ENCODE assay signal across 13 cellular contexts in the genomic region with DNA sequence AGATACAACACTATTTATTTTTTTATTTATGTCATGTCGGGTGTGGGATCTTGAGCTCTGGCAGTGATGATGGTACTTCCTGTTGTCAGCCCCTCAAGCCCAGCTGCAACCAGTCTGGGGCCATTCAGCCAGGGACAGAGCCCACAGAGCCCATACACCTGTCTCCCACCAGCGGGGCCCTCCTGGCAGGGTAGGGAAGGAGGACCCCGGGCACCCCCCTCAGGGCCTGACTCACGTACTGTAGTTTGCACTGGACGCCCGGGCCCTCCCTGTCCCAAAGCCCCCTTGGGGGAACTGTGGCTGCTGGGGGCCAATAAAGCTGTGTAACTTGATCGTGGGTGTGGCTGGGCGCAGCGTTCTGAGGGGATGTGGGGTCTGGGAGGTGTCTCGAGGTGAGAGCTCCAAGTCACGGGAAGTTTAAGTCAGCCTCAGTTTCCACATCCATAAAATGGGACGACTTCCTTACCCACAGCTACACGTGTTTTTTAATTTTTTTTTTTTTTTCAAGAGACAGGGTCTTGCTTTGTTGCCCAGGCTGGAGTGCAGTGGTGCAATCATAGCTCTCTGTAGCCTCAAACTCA. TPM values are rescaled to one million over a fixed set of nuclear protein-coding genes. Genes with fewer than 3 reads are reported as not detected.
DNase-seq lines count a peak whose midpoint lies in the region; ATAC-seq and TF ChIP-seq lines count a peak whose summit lies in the region.
"Had no signal": no experiment of that assay in that cellular context is flagged by ENCODE, and none has a peak within 500 bp of the region (broad histone marks: within the 10 kb centered on the region; RNA-seq: fewer than 3 reads in every experiment).

No MANE protein-coding gene starts in this region.

- peak overlapping the region; percentile 70 for H3K4me3 Mint-ChIP-seq in activated CD4-positive, alpha-beta T cell treated with anti-CD3 and anti-CD28 coated beads, Interleukin-2, amount 10 ng/mL, durations not matched to agents 7 days and 5 days
- H3K4me3 Mint-ChIP-seq in activated naive CD8-positive, alpha-beta T cell treated with anti-CD3 and anti-CD28 coated beads, Interleukin-2, amount 10 ng/mL, durations not matched to agents 7 days and 5 days: peak overlapping the region; percentile 69

- H3K9me3 ChIP-seq in KOPT-K1 (ENCODE audit: insufficient read depth, low read length, poor library complexity, severe bottlenecking) (no peaks in the 10 kb centered on the region), esophagus muscularis mucosa (no peaks in the 10 kb centered on the region)
- H3K9me3 ChIP-seq: lower lobe of right lung had no signal

- TF ChIP-seq POLR2A in esophagus muscularis mucosa (IDR thresholded peaks at IDR 0.05; ENCODE audit: low read depth): no peak

- CTCF ChIA-PET in activated CD4-positive, alpha-beta T cell treated with anti-CD3 and anti-CD28 coated beads, Interleukin-2, amount 10 ng/mL, durations not matched to agents 7 days and 5 days (lab: Charles Lee): interaction anchor here (0.6 to 3.2 kb wide), 20 partner anchors 8 to 164 kb away, joined by 3 to 14 read pairs (median 4); partner anchors contain the start of genes DNM2 and KRI1

- H3K27me3 ChIP-seq in esophagus muscularis mucosa: no peaks in the 10 kb centered on the region
- H3K27me3 ChIP-seq: hepatocyte had no signal

- peak overlapping the region; percentile 96 for H3K27ac Mint-ChIP-seq in activated CD4-positive, alpha-beta T cell treated with anti-CD3 and anti-CD28 coated beads, Interleukin-2, amount 10 ng/mL, durations not matched to agents 7 days and 5 days
- H3K27ac Mint-ChIP-seq in activated naive CD8-positive, alpha-beta T cell treated with anti-CD3 and anti-CD28 coated beads, Interleukin-2, amount 10 ng/mL, durations not matched to agents 7 days and 5 days: peak overlapping the region; percentile 92

- POLR2A ChIA-PET in activated CD4-positive, alpha-beta T cell treated with anti-CD3 and anti-CD28 coated beads, Interleukin-2, amount 10 ng/mL, durations not matched to agents 7 days and 5 days (lab: Charles Lee): no interaction called here
- POLR2A ChIA-PET in activated naive CD8-positive, alpha-beta T cell treated with anti-CD3 and anti-CD28 coated beads, Interleukin-2, amount 10 ng/mL, durations not matched to agents 7 days and 5 days (lab: Charles Lee): interaction anchor here (0.5 to 7.7 kb wide), 15 partner anchors 8 to 148 kb away, joined by 3 to 224 read pairs (median 4); partner anchors contain the start of genes ATG4D, CDKN2D, KRI1 and QTRT1

- H3K4me1 ChIP-seq in esophagus muscularis mucosa: peaks cover 0 to 4% (median 0%) of the 10 kb centered on the region in 4 donors

- H3K36me3 Mint-ChIP-seq in activated CD4-positive, alpha-beta T cell treated with anti-CD3 and anti-CD28 coated beads, Interleukin-2, amount 10 ng/mL, durations not matched to agents 7 days and 5 days (ENCODE audit: low read depth): peaks cover 72% of the 10 kb centered on the region
- H3K36me3 Mint-ChIP-seq in activated naive CD8-positive, alpha-beta T cell treated with anti-CD3 and anti-CD28 coated beads, Interleukin-2, amount 10 ng/mL, durations not matched to agents 7 days and 5 days: peaks cover 49% of the 10 kb centered on the region

- no peak for DNase-seq in activated CD4-positive, alpha-beta T cell treated with anti-CD3 and anti-CD28 coated beads, Interleukin-2, amount 10 ng/mL, durations not matched to agents 7 days and 5 days
- DNase-seq in activated CD4-positive, alpha-beta T cell treated with anti-CD3 and anti-CD28 coated beads for 48 hours: no peak
- DNase-seq in activated naive CD8-positive, alpha-beta T cell treated with anti-CD3 and anti-CD28 coated beads, Interleukin-2, amount 10 ng/mL, durations not matched to agents 7 days and 5 days: peak; percentile 53
- DNase-seq in sciatic nerve (ENCODE audit: low spot score) (no peak), KG1 (lab: John Stamatoyannopoulos, UW) (no peak), esophagus muscularis mucosa (ENCODE audit: extremely low spot score) (no peak)
- DNase-seq: lower lobe of right lung, SHP77 treated with DMSO at 0.1 percent for 48 hours had no signal

- peaks cover 60% of the 10 kb centered on the region for H3K4me1 Mint-ChIP-seq in activated CD4-positive, alpha-beta T cell treated with anti-CD3 and anti-CD28 coated beads, Interleukin-2, amount 10 ng/mL, durations not matched to agents 7 days and 5 days
- H3K4me1 Mint-ChIP-seq in activated naive CD8-positive, alpha-beta T cell treated with anti-CD3 and anti-CD28 coated beads, Interleukin-2, amount 10 ng/mL, durations not matched to agents 7 days and 5 days: peaks cover 42% of the 10 kb centered on the region

- intact Hi-C loops in sciatic nerve (cut with DNase I): no loop called here
- intact Hi-C loops in esophagus muscularis mucosa (cut with DNase I): loop anchor here (5.0 kb wide), 1 partner anchor 51 kb away; the partner anchor contains the start of gene KEAP1

- no peak for TF ChIP-seq EP300 in esophagus muscularis mucosa (IDR thresholded peaks at IDR 0.05)

- peak overlapping the region; percentile 99 for H3K27ac ChIP-seq in KOPT-K1 (ENCODE audit: low read depth, low read length, poor library complexity, severe bottlenecking)
- H3K27ac ChIP-seq in esophagus muscularis mucosa (replicated peaks in 1 of 4): no peak overlapping the region
- H3K27ac ChIP-seq: hepatocyte, KMS-11, lower lobe of right lung had no signal

- H3K36me3 ChIP-seq in KOPT-K1 (ENCODE audit: insufficient read depth, low read length) (peaks cover 94% of the 10 kb centered on the region), esophagus muscularis mucosa (peaks cover 68 to 100% (median 99%) of the 10 kb centered on the region in 4 donors)

- ATAC-seq in activated naive CD8-positive, alpha-beta T cell treated with anti-CD3 and anti-CD28 coated beads, Interleukin-2, amount 10 ng/mL, durations not matched to agents 7 days and 5 days (ENCODE audit: low read depth): no peak
- ATAC-seq in sciatic nerve: peak; percentile 23
- ATAC-seq in HG03095 (IDR thresholded peaks at IDR 0.05; ENCODE audit: unreplicated experiment): no peak

- WGBS in esophagus muscularis mucosa: 59% methylated on average over 10 of the region's 13 CpGs

- no peak overlapping the region for H3K4me3 ChIP-seq in esophagus muscularis mucosa
- H3K4me3 ChIP-seq: hepatocyte, lower lobe of right lung had no signal

- no peaks in the 10 kb centered on the region for H3K27me3 Mint-ChIP-seq in activated CD4-positive, alpha-beta T cell treated with anti-CD3 and anti-CD28 coated beads, Interleukin-2, amount 10 ng/mL, durations not matched to agents 7 days and 5 days
- no peaks in the 10 kb centered on the region for H3K27me3 Mint-ChIP-seq in activated naive CD8-positive, alpha-beta T cell treated with anti-CD3 and anti-CD28 coated beads, Interleukin-2, amount 10 ng/mL, durations not matched to agents 7 days and 5 days

- TF ChIP-seq CTCF in esophagus muscularis mucosa (IDR thresholded peaks at IDR 0.05): no peak

- no peaks in the 10 kb centered on the region for H3K9me3 Mint-ChIP-seq in activated CD4-positive, alpha-beta T cell treated with anti-CD3 and anti-CD28 coated beads, Interleukin-2, amount 10 ng/mL, durations not matched to agents 7 days and 5 days
- no peaks in the 10 kb centered on the region for H3K9me3 Mint-ChIP-seq in activated naive CD8-positive, alpha-beta T cell treated with anti-CD3 and anti-CD28 coated beads, Interleukin-2, amount 10 ng/mL, durations not matched to agents 7 days and 5 days

RNA-seq across cellular contexts. Expression of gene ATG4D, which starts 9.5 kb away (rescaled TPM):
- 10 to 100 TPM; 40.0 to 41.4 TPM for total RNA-seq in activated CD4-positive, alpha-beta T cell treated with anti-CD3 and anti-CD28 coated beads, Interleukin-2, amount 10 ng/mL, durations not matched to agents 7 days and 5 days
- 10 to 100 TPM; 50.4 to 66.6 TPM for total RNA-seq in activated naive CD8-positive, alpha-beta T cell treated with anti-CD3 and anti-CD28 coated beads, Interleukin-2, amount 10 ng/mL, durations not matched to agents 7 days and 5 days
- total RNA-seq in sciatic nerve (15.1 TPM), esophagus muscularis mucosa (10 to 100 TPM; 18.2 to 44.1 (median 29.7) TPM)

RNA-seq across cellular contexts. Expression of gene KRI1, which starts 12.6 kb away (rescaled TPM):
- 10 to 100 TPM; 68.1 to 78.4 TPM for total RNA-seq in activated CD4-positive, alpha-beta T cell treated with anti-CD3 and anti-CD28 coated beads, Interleukin-2, amount 10 ng/mL, durations not matched to agents 7 days and 5 days
- 10 to 100 TPM; 76.2 to 85.4 TPM for total RNA-seq in activated naive CD8-positive, alpha-beta T cell treated with anti-CD3 and anti-CD28 coated beads, Interleukin-2, amount 10 ng/mL, durations not matched to agents 7 days and 5 days
- total RNA-seq in sciatic nerve (25.0 TPM), esophagus muscularis mucosa (10 to 100 TPM; 13.7 to 23.9 (median 16.0) TPM)

RNA-seq across cellular contexts. Expression of gene CDKN2D, which starts 15.6 kb away (rescaled TPM):
- 10 to 100 TPM; 78.6 to 88.9 TPM for total RNA-seq in activated CD4-positive, alpha-beta T cell treated with anti-CD3 and anti-CD28 coated beads, Interleukin-2, amount 10 ng/mL, durations not matched to agents 7 days and 5 days
- 10 to 100 TPM; 93.0 to 95.9 TPM for total RNA-seq in activated naive CD8-positive, alpha-beta T cell treated with anti-CD3 and anti-CD28 coated beads, Interleukin-2, amount 10 ng/mL, durations not matched to agents 7 days and 5 days
- total RNA-seq in sciatic nerve (14.9 TPM), esophagus muscularis mucosa (10 to 100 TPM; 11.2 to 30.0 (median 18.3) TPM)

RNA-seq across cellular contexts. Expression of gene AP1M2, which starts 33.9 kb away (rescaled TPM):
- total RNA-seq in activated CD4-positive, alpha-beta T cell treated with anti-CD3 and anti-CD28 coated beads, Interleukin-2, amount 10 ng/mL, durations not matched to agents 7 days and 5 days: not detected
- not detected for total RNA-seq in activated naive CD8-positive, alpha-beta T cell treated with anti-CD3 and anti-CD28 coated beads, Interleukin-2, amount 10 ng/mL, durations not matched to agents 7 days and 5 days
- total RNA-seq in sciatic nerve (not detected), esophagus muscularis mucosa (not detected)
- total RNA-seq: pulmonary artery endothelial cell had no signal

RNA-seq across cellular contexts. Expression of gene S1PR5, which starts 35.9 kb away (rescaled TPM):
- total RNA-seq in activated CD4-positive, alpha-beta T cell treated with anti-CD3 and anti-CD28 coated beads, Interleukin-2, amount 10 ng/mL, durations not matched to agents 7 days and 5 days: not detected
- total RNA-seq in activated naive CD8-positive, alpha-beta T cell treated with anti-CD3 and anti-CD28 coated beads, Interleukin-2, amount 10 ng/mL, durations not matched to agents 7 days and 5 days: 1 to 10 TPM; 3.3 to 4.7 TPM
- total RNA-seq in sciatic nerve (0.53 TPM), esophagus muscularis mucosa (not detected)
- total RNA-seq: pulmonary artery endothelial cell had no signal
